ENCODE assay signal across 8 cellular contexts in the genomic region with DNA sequence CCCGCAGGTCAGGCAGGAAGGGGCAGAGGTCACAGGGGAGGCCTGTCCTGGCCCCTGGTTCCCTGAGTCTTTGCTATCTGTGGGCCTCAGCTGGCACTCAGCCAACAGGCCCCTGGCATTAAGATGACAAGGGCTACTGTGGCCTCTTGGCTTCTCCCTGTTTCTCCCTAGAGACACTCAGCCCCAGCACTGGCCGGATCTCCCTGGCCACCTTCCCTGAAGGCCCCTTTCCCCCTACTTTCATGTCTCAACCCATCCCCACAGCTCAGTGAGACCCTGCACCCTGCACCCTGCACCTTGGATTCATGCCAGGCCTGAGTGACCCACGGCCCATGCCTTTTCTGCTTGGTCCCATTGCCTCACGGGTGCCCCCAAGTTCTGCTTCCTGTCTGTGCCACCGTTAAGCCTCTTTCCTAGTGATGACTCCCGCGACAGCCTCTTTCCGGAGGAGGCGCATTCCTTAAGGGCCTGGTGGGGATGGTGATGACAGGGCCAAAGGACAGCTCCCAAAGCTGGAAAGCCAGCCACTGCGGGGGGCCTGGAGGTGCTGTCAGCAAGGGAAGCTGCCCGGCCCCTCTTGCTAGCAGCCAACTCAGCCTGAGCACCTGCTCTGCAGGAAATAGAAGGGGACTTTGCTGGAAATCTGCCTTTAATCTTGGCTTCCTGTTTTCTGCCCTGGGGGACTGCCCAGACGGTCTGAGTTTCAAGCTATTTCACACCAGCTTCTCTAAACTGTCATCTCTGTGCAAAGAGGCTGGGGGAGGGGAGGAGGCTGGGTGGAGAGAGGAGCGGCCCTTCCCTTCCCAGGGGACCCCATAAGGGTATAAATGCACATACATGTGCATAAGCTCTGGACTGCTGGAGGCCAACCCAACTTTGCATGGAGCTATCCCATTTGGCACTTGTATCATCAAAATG. TPM values are rescaled to one million over a fixed set of nuclear protein-coding genes. Genes with fewer than 3 reads are reported as not detected.
DNase-seq lines count a peak whose midpoint lies in the region; ATAC-seq and TF ChIP-seq lines count a peak whose summit lies in the region.

No MANE protein-coding gene starts in this region.

- no peaks in the 10 kb centered on the region for H3K27me3 ChIP-seq in A673 (replicated peaks; ENCODE audit: insufficient read depth, low read depth, low read length, poor library complexity)

- intact Hi-C loops in A673 (cut with micrococcal nuclease; ENCODE audit: unreplicated experiment): loop anchor here (10.0 kb wide), 1 partner anchor 428 kb away; a partner anchor contains a TSS
- intact Hi-C loops in posterior cingulate gyrus (cut with DNase I): no loop called here

- H3K4me3 Mint-ChIP-seq in activated T-cell treated with anti-CD3 and anti-CD28 coated beads, Interleukin-2, amount 50 U/mL, for 72 hours: peak overlapping the region; percentile 91 to 98
- H3K4me3 Mint-ChIP-seq in immature natural killer cell: peak overlapping the region; percentile 55 to 78 (median 66)

- no peak overlapping the region for H3K4me3 ChIP-seq in A673 (ENCODE audit: low read depth, low read length, poor library complexity, severe bottlenecking)

- H3K27ac ChIP-seq in A673 (ENCODE audit: low read depth, low read length, poor library complexity, severe bottlenecking): peak overlapping the region; percentile 81

- peaks cover 51% of the 10 kb centered on the region for H3K4me1 ChIP-seq in A673 (ENCODE audit: insufficient read depth, low read length, poor library complexity, severe bottlenecking)

- no peaks in the 10 kb centered on the region for H3K36me3 ChIP-seq in A673 (ENCODE audit: insufficient read depth, low read length, poor library complexity, severe bottlenecking)

- CTCF ChIA-PET in A673 (lab: Charles Lee): interaction anchor here (0.7 to 1.4 kb wide), 4 partner anchors 8 to 174 kb away, joined by 4 to 6 read pairs (median 5); no protein-coding TSS in a partner anchor
- CTCF ChIA-PET in HEK293T (lab: Yijun Ruan, JAX): interaction anchor here (0.6 to 1.9 kb wide), 9 partner anchors 8 to 1314 kb away, joined by 3 to 16 read pairs (median 5); no protein-coding TSS in a partner anchor

- no peaks in the 10 kb centered on the region for H3K27me3 Mint-ChIP-seq in activated T-cell treated with anti-CD3 and anti-CD28 coated beads, Interleukin-2, amount 50 U/mL, for 72 hours (ENCODE audit: low read depth)
- peaks cover 7 to 15% (median 11%) of the 10 kb centered on the region in 3 donors for H3K27me3 Mint-ChIP-seq in immature natural killer cell (ENCODE audit: low read depth in 3 of 3)

- POLR2A ChIA-PET in A673 (lab: Charles Lee; ENCODE audit: low non-redundant PET) (interaction anchor here (0.6 kb wide), 2 partner anchors 8 to 236 kb away, joined by 3 to 6 read pairs; a partner anchor contains a TSS), HEK293T (lab: Yijun Ruan, JAX) (interaction anchor here (0.8 to 1.7 kb wide), 9 partner anchors 8 to 591 kb away, joined by 3 to 7 read pairs (median 3); a partner anchor contains a TSS)

- no peak for TF ChIP-seq CTCF in A673 (conservative IDR thresholded peaks at IDR 0.05; ENCODE audit: low read depth, low read length)

- H3K27ac Mint-ChIP-seq in activated T-cell treated with anti-CD3 and anti-CD28 coated beads, Interleukin-2, amount 50 U/mL, for 72 hours: peak overlapping the region; percentile 98
- H3K27ac Mint-ChIP-seq in immature natural killer cell: peak overlapping the region; percentile 91 to 99 (median 96)

- peaks cover 1 to 3% of the 10 kb centered on the region in 2 donors for H3K36me3 Mint-ChIP-seq in activated T-cell treated with anti-CD3 and anti-CD28 coated beads, Interleukin-2, amount 50 U/mL, for 72 hours (ENCODE audit: insufficient read depth in 2 of 2)
- no peaks in the 10 kb centered on the region for H3K36me3 Mint-ChIP-seq in immature natural killer cell

- ATAC-seq in GM19351 (IDR thresholded peaks at IDR 0.05; ENCODE audit: unreplicated experiment): peak; percentile 37
- peak; percentile 41 to 54 for ATAC-seq in activated T-cell treated with anti-CD3 and anti-CD28 coated beads, Interleukin-2, amount 50 U/mL, for 72 hours (replicated peaks in 1 of 2)

- H3K4me1 Mint-ChIP-seq in activated T-cell treated with anti-CD3 and anti-CD28 coated beads, Interleukin-2, amount 50 U/mL, for 72 hours (ENCODE audit: low read depth): peaks cover 83% of the 10 kb centered on the region
- H3K4me1 Mint-ChIP-seq in immature natural killer cell: peaks cover 61 to 63% of the 10 kb centered on the region in 2 donors

- no TSS peak for BruUV-seq in A673 (replicated peaks; lab: Mats Ljungman, UMichigan)

- DNase-seq in A673 (ENCODE audit: low spot score): peak; percentile 87
- DNase-seq in NCI-H69 (lab: John Stamatoyannopoulos, UW): peak; percentile 51
- peak; percentile 68 to 75 for DNase-seq in activated T-cell treated with anti-CD3 and anti-CD28 coated beads, Interleukin-2, amount 50 U/mL, for 72 hours
- peak; percentile 54 to 66 (median 60) for DNase-seq in immature natural killer cell
- DNase-seq in superior temporal gyrus (ENCODE audit: extremely low spot score): no peak
- no peak for DNase-seq in HEK293T (ENCODE audit: extremely low spot score)
- DNase-seq in posterior cingulate gyrus: no peak

- H3K9me3 Mint-ChIP-seq in activated T-cell treated with anti-CD3 and anti-CD28 coated beads, Interleukin-2, amount 50 U/mL, for 72 hours: no peaks in the 10 kb centered on the region
- H3K9me3 Mint-ChIP-seq in immature natural killer cell: peaks cover 0 to 1% (median 0%) of the 10 kb centered on the region in 6 donors

- no peaks in the 10 kb centered on the region for H3K9me3 ChIP-seq in A673 (ENCODE audit: low read depth, low read length, poor library complexity, severe bottlenecking)

TF ChIP-seq in HEK293T, 16 proteins besides CTCF, POLR2A, EP300 and RAD21:
- TF ChIP-seq, protein P1, sequence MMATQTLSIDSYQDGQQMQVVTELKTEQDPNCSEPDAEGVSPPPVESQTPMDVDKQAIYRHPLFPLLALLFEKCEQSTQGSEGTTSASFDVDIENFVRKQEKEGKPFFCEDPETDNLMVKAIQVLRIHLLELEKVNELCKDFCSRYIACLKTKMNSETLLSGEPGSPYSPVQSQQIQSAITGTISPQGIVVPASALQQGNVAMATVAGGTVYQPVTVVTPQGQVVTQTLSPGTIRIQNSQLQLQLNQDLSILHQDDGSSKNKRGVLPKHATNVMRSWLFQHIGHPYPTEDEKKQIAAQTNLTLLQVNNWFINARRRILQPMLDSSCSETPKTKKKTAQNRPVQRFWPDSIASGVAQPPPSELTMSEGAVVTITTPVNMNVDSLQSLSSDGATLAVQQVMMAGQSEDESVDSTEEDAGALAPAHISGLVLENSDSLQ (IDR thresholded peaks at IDR 0.05): no peak
- TF ChIP-seq BHLHE40 (IDR thresholded peaks at IDR 0.05; ENCODE audit: borderline replicate concordance): no peak
- TF ChIP-seq ZNF384 (IDR thresholded peaks at IDR 0.05): no peak
- no peak for TF ChIP-seq TARDBP (IDR thresholded peaks at IDR 0.05)
- TF ChIP-seq ARNT (IDR thresholded peaks at IDR 0.05): no peak
- no peak for TF ChIP-seq SP1 (IDR thresholded peaks at IDR 0.05)
- no peak for TF ChIP-seq LEF1 (IDR thresholded peaks at IDR 0.05; ENCODE audit: borderline replicate concordance)
- no peak for TF ChIP-seq HDGF (IDR thresholded peaks at IDR 0.05; ENCODE audit: borderline replicate concordance)
- TF ChIP-seq FOXA1 (IDR thresholded peaks at IDR 0.05): no peak
- no peak for TF ChIP-seq FOXK2 (IDR thresholded peaks at IDR 0.05)
- no peak for TF ChIP-seq ELF4 (IDR thresholded peaks at IDR 0.05)
- TF ChIP-seq FOXM1 (IDR thresholded peaks at IDR 0.05; ENCODE audit: borderline replicate concordance): no peak
- TF ChIP-seq SUZ12 (IDR thresholded peaks at IDR 0.05): no peak
TF ChIP-seq in HEK293T: peak in this region for 0.

RNA-seq across cellular contexts. Expression of a gene that starts 4.8 kb away (rescaled TPM):
- 90.8 and 103 TPM in 2 replicates for total RNA-seq in A673 (2021)
- total RNA-seq in activated T-cell treated with anti-CD3 and anti-CD28 coated beads, Interleukin-2, amount 50 U/mL, for 72 hours: 100 to 1,000 TPM; 200 to 267 TPM
- polyA plus RNA-seq in immature natural killer cell: 100 to 1,000 TPM in 1 of 3 donors, 10 to 100 TPM in 2; 94.0 to 180 (median 95.9) TPM

RNA-seq across cellular contexts. Expression of a gene that starts 28.5 kb away (rescaled TPM):
- not detected in 2 replicates for total RNA-seq in A673 (2021)
- not detected for total RNA-seq in activated T-cell treated with anti-CD3 and anti-CD28 coated beads, Interleukin-2, amount 50 U/mL, for 72 hours
- not detected for polyA plus RNA-seq in immature natural killer cell

RNA-seq across cellular contexts. Expression of a gene that starts 35.5 kb away (rescaled TPM):
- total RNA-seq in A673 (2021): 0.80 TPM in 1 of 2 replicates, not detected in the other
- under 1 TPM; 0.53 to 0.72 TPM for total RNA-seq in activated T-cell treated with anti-CD3 and anti-CD28 coated beads, Interleukin-2, amount 50 U/mL, for 72 hours
- not detected for polyA plus RNA-seq in immature natural killer cell

RNA-seq across cellular contexts. Expression of a gene that starts 49.3 kb away (rescaled TPM):
- total RNA-seq in A673 (2021): 0.17 and 0.28 TPM in 2 replicates
- under 1 TPM; 0.14 to 0.17 TPM for total RNA-seq in activated T-cell treated with anti-CD3 and anti-CD28 coated beads, Interleukin-2, amount 50 U/mL, for 72 hours
- polyA plus RNA-seq in immature natural killer cell: not detected

RNA-seq across cellular contexts. Expression of a gene that starts 51.8 kb away (rescaled TPM):
- 0.33 and 0.62 TPM in 2 replicates for total RNA-seq in A673 (2021)
- 1 to 10 TPM; 3.4 to 5.4 TPM for total RNA-seq in activated T-cell treated with anti-CD3 and anti-CD28 coated beads, Interleukin-2, amount 50 U/mL, for 72 hours
- polyA plus RNA-seq in immature natural killer cell: not detected

Comparison
In these comparisons a context has a peak if more than half of its experiments do, and no peak if none do; other contexts are left out.
1. DNase-seq: peak in A673 (single experiment), NCI-H69 (single experiment), activated T-cell treated with anti-CD3 and anti-CD28 coated beads, Interleukin-2, amount 50 U/mL, for 72 hours (2 of 2) and immature natural killer cell (3 of 3); none in superior temporal gyrus (single experiment), HEK293T (single experiment) and posterior cingulate gyrus (0 of 10).